Comparison of ENCODE assay signal across 7 cellular contexts in the genomic region with DNA sequence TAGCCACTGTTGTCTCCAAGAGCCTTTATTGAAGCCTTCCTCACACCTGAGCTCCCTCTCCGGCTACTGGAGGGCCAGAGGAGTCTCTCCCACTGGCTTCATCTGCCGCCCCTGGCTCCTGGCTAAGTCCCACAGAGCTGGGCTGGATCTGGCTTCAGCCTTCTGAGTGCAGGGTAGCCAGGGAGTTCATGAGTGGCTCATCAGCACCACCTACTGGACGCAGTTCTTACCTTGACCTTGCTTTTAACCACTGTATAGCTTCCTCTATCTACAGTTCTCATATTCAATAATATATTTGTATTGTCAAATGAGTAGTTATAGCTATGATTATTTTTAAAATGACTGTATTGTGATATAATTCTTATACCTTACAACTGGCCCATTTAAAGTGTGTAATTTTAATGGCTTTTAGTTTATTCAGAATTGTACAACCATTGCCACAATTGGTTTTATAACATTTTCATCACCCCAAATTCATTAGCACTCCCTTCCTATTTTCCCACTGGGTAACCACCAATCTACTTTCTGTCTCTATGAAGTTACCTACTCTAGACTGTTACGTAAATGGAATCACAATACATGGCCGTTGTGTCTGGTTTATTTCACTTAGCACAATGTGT. TPM values are rescaled to one million over a fixed set of nuclear protein-coding genes. Genes with fewer than 3 reads are reported as not detected.
DNase-seq lines count a peak whose midpoint lies in the region; ATAC-seq and TF ChIP-seq lines count a peak whose summit lies in the region.

No MANE protein-coding gene starts in this region.

- ATAC-seq in HG02840 (IDR thresholded peaks at IDR 0.05; ENCODE audit: low FRiP score, unreplicated experiment) (peak; percentile 91), left cardiac atrium (peak; percentile 95 to 96)

- TF ChIP-seq CTCF in GM13977 (IDR thresholded peaks at IDR 0.05; ENCODE audit: extremely low read depth, insufficient read depth, missing control alignments): peak; percentile 82

- intact Hi-C loops in left cardiac atrium (cut with DNase I): loop anchor here (2.0 to 10.0 kb wide), 3 partner anchors 55 to 199 kb away; a partner anchor contains a TSS

- DNase-seq in GM13977 (ENCODE audit: low spot score) (peak; percentile 85), NCI-H146 (lab: John Stamatoyannopoulos, UW) (peak; percentile 89), T follicular helper cell (ENCODE audit: low read depth) (peak; percentile 64), amniotic epithelial cell (ENCODE audit: low read depth) (peak; percentile 69), left cardiac atrium (peak; percentile 86), retina (peak; percentile 90)

- in situ Hi-C loops in GM13977 (cut with MboI; ENCODE audit: low pct_unique_long_range_greater_than_20kb, low sequenced_read_pairs, unreplicated experiment): no loop called here

RNA-seq across cellular contexts. Expression of a gene that starts 17.7 kb away (rescaled TPM):
- not detected for total RNA-seq in left cardiac atrium

RNA-seq across cellular contexts. Expression of a gene that starts 45.6 kb away (rescaled TPM):
- 10 to 100 TPM; 10.1 to 10.6 TPM for total RNA-seq in left cardiac atrium

RNA-seq across cellular contexts. Expression of a gene that starts 55.9 kb away (rescaled TPM):
- total RNA-seq in left cardiac atrium: 10 to 100 TPM; 71.1 to 79.4 TPM

Comparison
In these comparisons a context has a peak if more than half of its experiments do, and no peak if none do; other contexts are left out.
1. Peak in every context shown above with its lines: DNase-seq and ATAC-seq.